8 cellular contexts compared by ENCODE assay signal in the genomic region with DNA sequence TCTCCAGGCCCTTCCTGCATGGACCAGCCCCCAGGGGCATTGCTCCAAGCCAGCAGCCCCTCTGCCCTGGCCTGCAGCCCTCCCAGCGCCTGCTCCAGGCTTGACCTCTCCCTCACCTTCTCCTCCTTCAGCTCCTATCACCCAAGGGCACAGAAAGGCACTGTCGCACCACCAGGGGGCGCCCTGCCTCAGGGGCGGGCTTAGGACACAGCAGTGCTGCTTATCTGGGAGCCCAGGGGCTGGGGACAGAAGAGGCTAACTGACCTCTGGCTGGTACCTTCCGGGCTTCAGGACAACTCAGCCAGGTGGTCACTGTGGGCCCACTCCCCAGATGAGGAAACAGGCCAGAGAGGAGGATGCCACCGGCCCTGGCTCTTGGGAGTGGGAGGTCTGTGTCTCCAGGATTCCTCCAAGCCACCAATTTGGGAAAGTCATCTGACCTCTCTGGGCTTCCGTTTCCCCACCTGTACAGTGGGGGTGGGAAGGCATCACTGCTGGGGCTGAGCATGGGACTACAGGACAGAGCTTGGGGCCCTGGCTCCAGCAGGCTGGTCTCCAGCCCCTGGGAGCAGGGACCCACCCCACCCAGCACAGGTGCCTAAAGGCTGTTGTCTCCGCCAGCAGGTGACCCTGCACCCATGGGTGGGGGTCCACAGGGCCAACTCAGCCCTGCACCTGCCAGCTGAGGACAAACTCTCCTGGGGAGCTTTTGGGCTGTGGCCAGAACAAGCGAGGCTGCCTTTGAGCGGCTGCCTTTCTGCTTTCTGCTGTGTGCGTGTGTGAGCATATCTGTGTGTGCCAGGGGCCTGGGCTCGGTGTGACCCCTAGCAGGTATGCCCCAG. TPM values are rescaled to one million over a fixed set of nuclear protein-coding genes. Genes with fewer than 3 reads are reported as not detected.
DNase-seq lines count a peak whose midpoint lies in the region; ATAC-seq and TF ChIP-seq lines count a peak whose summit lies in the region.

No MANE protein-coding gene starts in this region.

- no peak overlapping the region for H3K4me3 ChIP-seq in AG04450 (ENCODE audit: low read depth, low read length)

- peak; percentile 92 for TF ChIP-seq CTCF in AG04450 (IDR thresholded peaks at IDR 0.05; ENCODE audit: low read depth, low read length)
- peak; percentile 97 for TF ChIP-seq CTCF in type B pancreatic cell (conservative IDR thresholded peaks at IDR 0.05)

- intact Hi-C loops in Right ventricle myocardium superior (cut with DNase I) = loop anchor here (10.0 kb wide), 1 partner anchor 264 kb away; no protein-coding TSS in a partner anchor

- ATAC-seq in GM19452 (IDR thresholded peaks at IDR 0.05; ENCODE audit: unreplicated experiment) (peak; percentile 44), T-cell (replicated peaks in 1 of 4) (peak; percentile 27 to 42 (median 33)), Right ventricle myocardium superior (ENCODE audit: poor library complexity) (peak; percentile 52)
- ATAC-seq in activated naive CD8-positive, alpha-beta T cell treated with anti-CD3 and anti-CD28 coated beads, Interleukin-2, amount 10 ng/mL, durations not matched to agents 7 days and 5 days (ENCODE audit: low read depth) = peak; percentile 44

- no peak for DNase-seq in AG04450 (ENCODE audit: low read depth, low spot score)
- DNase-seq in NCI-H1417 treated with DMSO at 0.1 percent for 48 hours (lab: John Stamatoyannopoulos, UW) = peak; percentile 31
- DNase-seq in T-cell = peak; percentile 49 to 89 (median 80)
- peak; percentile 96 for DNase-seq in activated naive CD8-positive, alpha-beta T cell treated with anti-CD3 and anti-CD28 coated beads, Interleukin-2, amount 10 ng/mL, durations not matched to agents 7 days and 5 days
- peak; percentile 92 for DNase-seq in Right ventricle myocardium superior
- DNase-seq in pons (ENCODE audit: low spot score) = peak; percentile 63
- DNase-seq in type B pancreatic cell (ENCODE audit: extremely low spot score, unreplicated experiment) = peak; percentile 92

- H3K4me1 Mint-ChIP-seq in T-cell = peaks cover 18 to 31% (median 23%) of the 10 kb centered on the region in 3 donors
- peaks cover 23% of the 10 kb centered on the region for H3K4me1 Mint-ChIP-seq in activated naive CD8-positive, alpha-beta T cell treated with anti-CD3 and anti-CD28 coated beads, Interleukin-2, amount 10 ng/mL, durations not matched to agents 7 days and 5 days
- peaks cover 11% of the 10 kb centered on the region for H3K4me1 Mint-ChIP-seq in type B pancreatic cell (ENCODE audit: unreplicated experiment)

- no peaks in the 10 kb centered on the region; the same call in 1 of the 2 replicates for H3K9me3 ChIP-seq in AG04450 (ENCODE audit: control insufficient read depth, insufficient read depth, low read length)

- H3K4me3 Mint-ChIP-seq in T-cell (peak overlapping the region in 2 of 3 donors; percentile 10 to 11), type B pancreatic cell (peak overlapping the region; percentile 79)
- H3K4me3 Mint-ChIP-seq in activated naive CD8-positive, alpha-beta T cell treated with anti-CD3 and anti-CD28 coated beads, Interleukin-2, amount 10 ng/mL, durations not matched to agents 7 days and 5 days = no peak overlapping the region

- POLR2A ChIA-PET in AG04450 (lab: Yijun Ruan, JAX) = interaction anchor here (0.7 kb wide), 1 partner anchor 9 kb away, joined by 5 read pairs; no protein-coding TSS in a partner anchor
- POLR2A ChIA-PET in T-cell (lab: Charles Lee) = interaction anchor here in 1 of 2 donors (0.9 kb wide), 1 partner anchor 25 kb away, joined by 5 read pairs; the partner anchor contains the start of gene GPR132
- POLR2A ChIA-PET in activated naive CD8-positive, alpha-beta T cell treated with anti-CD3 and anti-CD28 coated beads, Interleukin-2, amount 10 ng/mL, durations not matched to agents 7 days and 5 days (lab: Charles Lee) = interaction anchor here (0.6 to 1.4 kb wide), 3 partner anchors 25 to 261 kb away, joined by 4 to 7 read pairs (median 5); partner anchors contain the start of gene GPR132

- no peaks in the 10 kb centered on the region for H3K36me3 Mint-ChIP-seq in T-cell
- no peaks in the 10 kb centered on the region for H3K36me3 Mint-ChIP-seq in activated naive CD8-positive, alpha-beta T cell treated with anti-CD3 and anti-CD28 coated beads, Interleukin-2, amount 10 ng/mL, durations not matched to agents 7 days and 5 days
- H3K36me3 Mint-ChIP-seq in type B pancreatic cell = peaks cover 2% of the 10 kb centered on the region

- peak overlapping the region; percentile 39 for H3K27ac ChIP-seq in AG04450 (ENCODE audit: low read depth, low read length)

- no peaks in the 10 kb centered on the region for H3K9me3 Mint-ChIP-seq in T-cell
- no peaks in the 10 kb centered on the region for H3K9me3 Mint-ChIP-seq in activated naive CD8-positive, alpha-beta T cell treated with anti-CD3 and anti-CD28 coated beads, Interleukin-2, amount 10 ng/mL, durations not matched to agents 7 days and 5 days
- H3K9me3 Mint-ChIP-seq in type B pancreatic cell = no peaks in the 10 kb centered on the region

- H3K27ac Mint-ChIP-seq in T-cell = peak overlapping the region; percentile 39 to 60
- H3K27ac Mint-ChIP-seq in activated naive CD8-positive, alpha-beta T cell treated with anti-CD3 and anti-CD28 coated beads, Interleukin-2, amount 10 ng/mL, durations not matched to agents 7 days and 5 days = peak overlapping the region; percentile 54
- H3K27ac Mint-ChIP-seq in type B pancreatic cell = peak overlapping the region; percentile 86

- CTCF ChIA-PET in AG04450 (lab: Charles Lee) (interaction anchor here (0.6 to 1.4 kb wide), 18 partner anchors 11 to 386 kb away, joined by 3 to 7 read pairs (median 3); no protein-coding TSS in a partner anchor), T-cell (lab: Charles Lee) (interaction anchor here (0.5 to 1.9 kb wide), 7 partner anchors 17 to 261 kb away, joined by 3 to 7 read pairs (median 4); partner anchors contain the start of gene GPR132 (in 1 of the 2))

- H3K27me3 Mint-ChIP-seq in T-cell = peaks cover 0 to 1% of the 10 kb centered on the region in 2 donors
- H3K27me3 Mint-ChIP-seq in activated naive CD8-positive, alpha-beta T cell treated with anti-CD3 and anti-CD28 coated beads, Interleukin-2, amount 10 ng/mL, durations not matched to agents 7 days and 5 days = peaks cover 4% of the 10 kb centered on the region
- H3K27me3 Mint-ChIP-seq in type B pancreatic cell = peaks cover 3% of the 10 kb centered on the region

- H3K27me3 ChIP-seq in AG04450 (ENCODE audit: control insufficient read depth, insufficient read depth, low read length) = no peaks in the 10 kb centered on the region

RNA-seq across cellular contexts. Expression of gene GPR132, which starts 25.5 kb away (rescaled TPM):
- polyA plus RNA-seq in AG04450 (2011; rRNA removed) = 0.07 and 0.14 TPM in 2 replicates
- polyA minus RNA-seq in AG04450 (2011; rRNA and poly(A)+ RNA removed) = not detected in 2 replicates
- total RNA-seq in T-cell (10 to 100 TPM; 47.0 to 58.0 (median 49.7) TPM), Right ventricle myocardium superior (1.3 TPM), type B pancreatic cell (ENCODE audit: low replicate concordance) (0.24 and 0.33 TPM in 2 replicates)
- 10 to 100 TPM; 43.5 to 46.6 TPM for total RNA-seq in activated naive CD8-positive, alpha-beta T cell treated with anti-CD3 and anti-CD28 coated beads, Interleukin-2, amount 10 ng/mL, durations not matched to agents 7 days and 5 days

Comparison
In these comparisons a context has a peak if more than half of its experiments do, and no peak if none do; other contexts are left out.
1. RNA of gene GPR132, which starts 25.5 kb away (total RNA-seq): 47.0 to 58.0 TPM in T-cell and 43.5 to 46.6 TPM in activated naive CD8-positive, alpha-beta T cell treated with anti-CD3 and anti-CD28 coated beads, Interleukin-2, amount 10 ng/mL, durations not matched to agents 7 days and 5 days; 1.3 TPM in Right ventricle myocardium superior (single experiment) and 0.24 to 0.33 TPM in type B pancreatic cell; every median in the first group is over 10 times any median in the second.
2. Peak in every context shown above with its lines, with median percentiles within 50 percentile points of each other: ATAC-seq and H3K27ac Mint-ChIP-seq.